ENCODE assay signal across 26 cellular contexts in the genomic region with DNA sequence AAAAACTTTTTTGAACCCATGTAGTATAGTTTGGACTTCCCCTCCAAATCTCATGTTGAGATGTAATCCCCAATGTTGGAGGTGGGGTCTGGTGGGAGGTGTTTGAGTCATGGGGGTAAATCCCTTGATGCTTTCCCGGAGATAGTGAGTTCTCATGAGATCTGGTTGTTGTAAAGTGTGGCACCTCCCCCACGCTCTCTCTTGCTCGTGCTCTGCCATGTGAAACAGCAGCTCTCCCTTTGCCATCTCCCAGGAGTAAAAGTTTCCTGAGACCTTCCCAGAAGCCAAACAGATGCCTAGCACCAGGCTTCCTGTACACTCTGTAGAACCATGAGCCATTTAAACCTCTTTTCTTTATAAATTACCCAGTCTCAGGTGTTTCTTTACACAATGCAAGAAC. TPM values are rescaled to one million over a fixed set of nuclear protein-coding genes. Genes with fewer than 3 reads are reported as not detected.
DNase-seq lines count a peak whose midpoint lies in the region; ATAC-seq and TF ChIP-seq lines count a peak whose summit lies in the region.
"Had no signal": no experiment of that assay in that cellular context is flagged by ENCODE, and none has a peak within 500 bp of the region (broad histone marks: within the 10 kb centered on the region; RNA-seq: fewer than 3 reads in every experiment).

No MANE protein-coding gene starts in this region.

- no peaks in the 10 kb centered on the region for H3K27me3 Mint-ChIP-seq in activated T-cell treated with anti-CD3 and anti-CD28 coated beads, Interleukin-2, amount 50 U/mL, for 72 hours (ENCODE audit: low read depth)
- no peaks in the 10 kb centered on the region for H3K27me3 Mint-ChIP-seq in stimulated activated naive B cell treated with anti-CD40 and anti-IgM and Interleukin-4, amounts not matched to agents 10 μg/mL and 1 μg/mL and 100 μg/mL, for 72 hours
- H3K27me3 Mint-ChIP-seq in H9 (ENCODE audit: low read depth) = no peaks in the 10 kb centered on the region; the same call in 1 of the 2 replicates

- no peak overlapping the region for H3K56ac ChIP-seq in H9 (ENCODE audit: insufficient read length, low read depth, low read length)

- H4K91ac ChIP-seq in H9 (ENCODE audit: insufficient read length, low read depth, low read length) = no peak overlapping the region

- no peak overlapping the region for H4K8ac ChIP-seq in H9 (replicated peaks; ENCODE audit: insufficient read length, low read depth, low read length)

- H3K79me1 ChIP-seq in H9 (ENCODE audit: insufficient read depth, low read depth, low read length, poor library complexity, severe bottlenecking) = no peaks in the 10 kb centered on the region

- no peak overlapping the region for H3K23ac ChIP-seq in H9 (ENCODE audit: insufficient read length, low read depth, low read length)

- H2AFZ ChIP-seq in OCI-LY1 (ENCODE audit: low read length) (no peak overlapping the region), H9 (ENCODE audit: low read length) (no peak overlapping the region)

- H3K9ac ChIP-seq in OCI-LY1 (ENCODE audit: low read length) = peak overlapping the region; percentile 27; the same call in 1 of the 2 replicates
- H3K9ac ChIP-seq in H9 (ENCODE audit: extremely low read depth, insufficient read length, low read length) = no peak overlapping the region

- no peaks in the 10 kb centered on the region for H3K27me3 ChIP-seq in OCI-LY1 (ENCODE audit: insufficient read depth, low read length)
- H3K27me3 ChIP-seq in gastroesophageal sphincter = no peaks in the 10 kb centered on the region
- H3K27me3 ChIP-seq in H9 (ENCODE audit: insufficient read depth, low read length) = no peaks in the 10 kb centered on the region
- H3K27me3 ChIP-seq: esophagus muscularis mucosa, gastrocnemius medialis, ovary, upper lobe of right lung had no signal

- H3K4ac ChIP-seq in H9 (ENCODE audit: low read depth, low read length) = no peak overlapping the region

- H3K4me3 ChIP-seq in OCI-LY1 (ENCODE audit: low read depth, low read length, poor library complexity, severe bottlenecking) (no peak overlapping the region), gastroesophageal sphincter (no peak overlapping the region)
- H3K4me3 ChIP-seq: coronary artery, esophagus muscularis mucosa, gastrocnemius medialis, HAP-1, ovary, upper lobe of right lung had no signal

- H3K27ac ChIP-seq in OCI-LY1 (ENCODE audit: low read depth, low read length, poor library complexity, severe bottlenecking) = peak overlapping the region; percentile 79
- no peak overlapping the region for H3K27ac ChIP-seq in gastroesophageal sphincter
- H3K27ac ChIP-seq in H9 (ENCODE audit: insufficient read length, low read depth, low read length) = no peak overlapping the region
- H3K27ac ChIP-seq: coronary artery, esophagus muscularis mucosa, gastrocnemius medialis, ovary, upper lobe of right lung had no signal

- peaks cover 18% of the 10 kb centered on the region for H3K4me1 Mint-ChIP-seq in activated T-cell treated with anti-CD3 and anti-CD28 coated beads, Interleukin-2, amount 50 U/mL, for 72 hours (ENCODE audit: low read depth)
- H3K4me1 Mint-ChIP-seq in stimulated activated naive B cell treated with anti-CD40 and anti-IgM and Interleukin-4, amounts not matched to agents 10 μg/mL and 1 μg/mL and 100 μg/mL, for 72 hours = peaks cover 28 to 38% of the 10 kb centered on the region in 2 donors
- peaks cover 44 to 53% of the 10 kb centered on the region in 2 experiments for H3K4me1 Mint-ChIP-seq in H9

- no peak overlapping the region for H2BK15ac ChIP-seq in H9 (ENCODE audit: low read depth, low read length)

- TF ChIP-seq EP300 in gastroesophageal sphincter (IDR thresholded peaks at IDR 0.05) = no peak

- no peak overlapping the region for H3K18ac ChIP-seq in H9 (ENCODE audit: insufficient read length, low read depth, low read length)

- no peak overlapping the region for H3K27ac Mint-ChIP-seq in activated T-cell treated with anti-CD3 and anti-CD28 coated beads, Interleukin-2, amount 50 U/mL, for 72 hours
- H3K27ac Mint-ChIP-seq in stimulated activated naive B cell treated with anti-CD40 and anti-IgM and Interleukin-4, amounts not matched to agents 10 μg/mL and 1 μg/mL and 100 μg/mL, for 72 hours = peak overlapping the region; percentile 57
- peak overlapping the region in 1 of 3 experiments; percentile 62; a peak in 2 of 7 replicates for H3K27ac Mint-ChIP-seq in H9
- H3K27ac Mint-ChIP-seq: CD14-positive monocyte, memory B cell had no signal

- peak overlapping the region; percentile 28 for H3K4me2 ChIP-seq in OCI-LY1 (ENCODE audit: low read length)
- H3K4me2 ChIP-seq in H9 (ENCODE audit: insufficient read depth, insufficient read length, low read length) = no peak overlapping the region

- no peak for DNase-seq in activated T-cell treated with anti-CD3 and anti-CD28 coated beads, Interleukin-2, amount 50 U/mL, for 72 hours
- DNase-seq in activated T-cell treated with anti-CD3 and anti-CD28 coated beads for 4 hours (no peak), kidney glomerular epithelial cell (lab: John Stamatoyannopoulos, UW) (peak; percentile 37), SW480 (ENCODE audit: low spot score) (no peak), H9 (no peak)
- peak; percentile 41 for DNase-seq in stimulated activated naive B cell treated with anti-CD40 and anti-IgM and Interleukin-4, amounts not matched to agents 10 μg/mL and 1 μg/mL and 100 μg/mL, for 72 hours
- DNase-seq: gastrocnemius medialis; MM.1S; NCI-H1436 treated with DMSO at 0.1 percent for 48 hours; NCI-H2171 treated with DMSO at 0.1 percent for 48 hours; NCI-H524 treated with DMSO at 0.1 percent for 48 hours; ovary; right cardiac atrium; stimulated activated CD4-positive, alpha-beta T cell treated with anti-CD3 and anti-CD28 coated beads, Interleukin-12 subunit alpha, Interleukin-12 subunit beta, amount 100 ng/mL, for 4 hours; T-helper 9 cell; upper lobe of right lung had no signal

- H2BK20ac ChIP-seq in H9 (ENCODE audit: low read depth, low read length, poor library complexity, severe bottlenecking) = no peak overlapping the region

- no peaks in the 10 kb centered on the region for H3K9me3 ChIP-seq in OCI-LY1 (ENCODE audit: low read length)
- H3K9me3 ChIP-seq in gastroesophageal sphincter = no peaks in the 10 kb centered on the region
- H3K9me3 ChIP-seq in H9 (ENCODE audit: control insufficient read depth, low read depth, low read length) = no peaks in the 10 kb centered on the region
- H3K9me3 ChIP-seq: esophagus muscularis mucosa, gastrocnemius medialis, HAP-1, ovary, upper lobe of right lung had no signal

- TF ChIP-seq CTCF in OCI-LY1 (IDR thresholded peaks at IDR 0.05; ENCODE audit: low read length) (no peak), gastroesophageal sphincter (IDR thresholded peaks at IDR 0.05) (no peak), H9 (conservative IDR thresholded peaks at IDR 0.05) (no peak)

- peak overlapping the region in 1 of 2 donors; percentile 12 for H3K4me3 Mint-ChIP-seq in activated T-cell treated with anti-CD3 and anti-CD28 coated beads, Interleukin-2, amount 50 U/mL, for 72 hours
- no peak overlapping the region for H3K4me3 Mint-ChIP-seq in stimulated activated naive B cell treated with anti-CD40 and anti-IgM and Interleukin-4, amounts not matched to agents 10 μg/mL and 1 μg/mL and 100 μg/mL, for 72 hours
- H3K4me3 Mint-ChIP-seq in H9 = no peak overlapping the region
- H3K4me3 Mint-ChIP-seq: CD14-positive monocyte, memory B cell had no signal

- no peak overlapping the region for H4K5ac ChIP-seq in H9 (ENCODE audit: insufficient read length, low read depth, low read length)

- H2BK5ac ChIP-seq in H9 (ENCODE audit: insufficient read length, low read length) = no peak overlapping the region

- H3K36me3 Mint-ChIP-seq in activated T-cell treated with anti-CD3 and anti-CD28 coated beads, Interleukin-2, amount 50 U/mL, for 72 hours (ENCODE audit: insufficient read depth in 2 of 2) = no peaks in the 10 kb centered on the region
- H3K36me3 Mint-ChIP-seq in stimulated activated naive B cell treated with anti-CD40 and anti-IgM and Interleukin-4, amounts not matched to agents 10 μg/mL and 1 μg/mL and 100 μg/mL, for 72 hours = no peaks in the 10 kb centered on the region
- no peaks in the 10 kb centered on the region for H3K36me3 Mint-ChIP-seq in H9 (ENCODE audit: insufficient read depth in 1 of 3, low read depth in 3 of 3)
- H3K36me3 Mint-ChIP-seq: memory B cell had no signal

- H2BK120ac ChIP-seq in H9 (ENCODE audit: low read depth, low read length, poor library complexity, severe bottlenecking) = no peak overlapping the region

- no peak for TF ChIP-seq POLR2A in gastroesophageal sphincter (IDR thresholded peaks at IDR 0.05)

- no peak overlapping the region for H2AK5ac ChIP-seq in H9 (ENCODE audit: insufficient read length, low read length)

- WGBS in gastroesophageal sphincter (ENCODE audit: low coverage in 1 of 2), 2 donors = 46 to 82% methylated on average over 3 of the region's 3 CpGs
- no CpG with 5 or more reads among the region's 3 CpGs for whole genome bisulfite sequencing in H9 (ENCODE audit: extremely low coverage, insufficient read length, low lambda C conversion rate)

- H4K20me1 ChIP-seq in OCI-LY1 (ENCODE audit: insufficient read depth, low read length) (no peaks in the 10 kb centered on the region), H9 (ENCODE audit: control insufficient read depth, insufficient read depth, insufficient read length) (no peaks in the 10 kb centered on the region)

- ATAC-seq in activated T-cell treated with anti-CD3 and anti-CD28 coated beads, Interleukin-2, amount 50 U/mL, for 72 hours (replicated peaks in 1 of 2) = peak; percentile 51 to 65
- ATAC-seq in stimulated activated naive B cell treated with anti-CD40 and anti-IgM and Interleukin-4, amounts not matched to agents 10 μg/mL and 1 μg/mL and 100 μg/mL, for 72 hours (replicated peaks) = peak; percentile 65 to 81
- ATAC-seq in gastroesophageal sphincter = no peak
- ATAC-seq: gastrocnemius medialis, right cardiac atrium, upper lobe of right lung had no signal

- H2BK12ac ChIP-seq in H9 (ENCODE audit: insufficient read length, low read depth, low read length) = no peak overlapping the region

- no peaks in the 10 kb centered on the region for H3K36me3 ChIP-seq in OCI-LY1 (ENCODE audit: insufficient read depth, low read length)
- H3K36me3 ChIP-seq in gastroesophageal sphincter = no peaks in the 10 kb centered on the region
- H3K36me3 ChIP-seq: esophagus muscularis mucosa, gastrocnemius medialis, HAP-1, ovary, upper lobe of right lung had no signal

- 0 out of 2 replicates have a peak, but pooled peaks cover 3% of the 10 kb centered on the region for H3F3A ChIP-seq in OCI-LY1 (ENCODE audit: insufficient read depth, low read length)

- H3K79me2 ChIP-seq in OCI-LY1 (ENCODE audit: insufficient read depth, low read length) = no peaks in the 10 kb centered on the region
- H3K79me2 ChIP-seq in H9 (ENCODE audit: insufficient read depth, low read length) = no peaks in the 10 kb centered on the region

- no peaks in the 10 kb centered on the region for H3K9me3 Mint-ChIP-seq in activated T-cell treated with anti-CD3 and anti-CD28 coated beads, Interleukin-2, amount 50 U/mL, for 72 hours
- peaks cover 0 to 3% of the 10 kb centered on the region in 2 donors for H3K9me3 Mint-ChIP-seq in stimulated activated naive B cell treated with anti-CD40 and anti-IgM and Interleukin-4, amounts not matched to agents 10 μg/mL and 1 μg/mL and 100 μg/mL, for 72 hours
- no peaks in the 10 kb centered on the region; a peak in 1 of 5 replicates for H3K9me3 Mint-ChIP-seq in H9
- H3K9me3 Mint-ChIP-seq: memory B cell had no signal

- H3K14ac ChIP-seq in H9 (ENCODE audit: insufficient read depth, low read length) = no peak overlapping the region

- H3T11ph ChIP-seq in H9 (ENCODE audit: low read length) = no peak overlapping the region

- H3K23me2 ChIP-seq in H9 (ENCODE audit: insufficient read length, low read depth, low read length, poor library complexity, severe bottlenecking) = no peaks in the 10 kb centered on the region

- H3K4me1 ChIP-seq in OCI-LY1 (ENCODE audit: insufficient read depth, low read length, severe bottlenecking) (peaks cover 82% of the 10 kb centered on the region), gastroesophageal sphincter (no peaks in the 10 kb centered on the region), H9 (ENCODE audit: insufficient read depth, low read length) (peaks cover 3% of the 10 kb centered on the region; the same call in 1 of the 2 replicates)
- H3K4me1 ChIP-seq: esophagus muscularis mucosa, gastrocnemius medialis, HAP-1 had no signal

- H3K9me2 ChIP-seq in OCI-LY1 (ENCODE audit: low read depth, low read length) = no peaks in the 10 kb centered on the region

RNA-seq across cellular contexts. Expression of a gene that starts 16.0 kb away (rescaled TPM):
- not detected for total RNA-seq in activated T-cell treated with anti-CD3 and anti-CD28 coated beads, Interleukin-2, amount 50 U/mL, for 72 hours
- total RNA-seq in gastroesophageal sphincter = not detected
- not detected in 2 replicates for total RNA-seq in H9 (2021)
- total RNA-seq: esophagus muscularis mucosa, gastrocnemius medialis, kidney epithelial cell, myocyte, ovary, right cardiac atrium, subcutaneous adipose tissue, upper lobe of right lung had no signal

RNA-seq across cellular contexts. Expression of a gene that starts 30.5 kb away (rescaled TPM):
- under 1 TPM; 0.31 to 0.95 TPM for total RNA-seq in activated T-cell treated with anti-CD3 and anti-CD28 coated beads, Interleukin-2, amount 50 U/mL, for 72 hours
- total RNA-seq in gastroesophageal sphincter (1 to 10 TPM in 2 of 4 donors, under 1 TPM in 2; 0.46 to 2.2 (median 0.87) TPM), H9 (2021) (0.13 TPM in 2 replicates)
- total RNA-seq: kidney epithelial cell had no signal

Comparison
In these comparisons a context has a peak if more than half of its experiments do, and no peak if none do; other contexts are left out.
1. DNase-seq: peak in kidney glomerular epithelial cell (single experiment) and stimulated activated naive B cell treated with anti-CD40 and anti-IgM and Interleukin-4, amounts not matched to agents 10 μg/mL and 1 μg/mL and 100 μg/mL, for 72 hours (single experiment); none in activated T-cell treated with anti-CD3 and anti-CD28 coated beads, Interleukin-2, amount 50 U/mL, for 72 hours (0 of 2), activated T-cell treated with anti-CD3 and anti-CD28 coated beads for 4 hours (single experiment), SW480 (single experiment) and H9 (single experiment).